In the genomic region with DNA sequence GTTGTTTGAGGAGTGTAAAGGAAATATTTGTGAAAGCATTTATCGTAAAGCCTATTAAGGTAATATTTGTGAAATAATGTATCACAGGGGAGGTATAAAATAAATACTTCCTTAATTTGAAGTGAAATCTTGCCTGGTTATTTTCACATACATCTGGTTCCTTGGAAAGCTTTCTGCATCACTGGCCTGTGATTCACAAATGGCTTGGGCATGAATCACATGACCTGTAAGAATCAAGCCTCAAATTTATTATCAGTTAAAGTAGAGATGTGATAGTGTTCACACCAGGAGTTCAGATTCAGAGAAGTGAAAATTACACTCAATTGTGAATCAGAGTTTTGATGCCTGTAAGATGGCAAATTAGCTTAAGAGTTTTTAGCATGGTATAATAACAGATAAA, we compare ENCODE assay signal across 17 cellular contexts.
DNase-seq lines count a peak whose midpoint lies in the region; ATAC-seq and TF ChIP-seq lines count a peak whose summit lies in the region.
"Had no signal": no experiment of that assay in that cellular context is flagged by ENCODE, and none has a peak within 500 bp of the region (broad histone marks: within the 10 kb centered on the region; RNA-seq: fewer than 3 reads in every experiment).

No MANE protein-coding gene starts in this region.

- H3K9me3 ChIP-seq in IMR-90 (ENCODE audit: control insufficient read depth, insufficient read depth, low read length) = no peaks in the 10 kb centered on the region
- no peaks in the 10 kb centered on the region for H3K9me3 ChIP-seq in muscle layer of duodenum (ENCODE audit: control insufficient read depth in 1 of 2, low read length in 2 of 2)
- H3K9me3 ChIP-seq: BLaER1 treated with 17β-estradiol and CSF1 and Interleukin-3, amounts not matched to agents 10 nM and 100 nM; upper lobe of left lung had no signal

- H3K4ac ChIP-seq in IMR-90 (ENCODE audit: low read depth, low read length) = no peak overlapping the region

- no peak overlapping the region for H2AK5ac ChIP-seq in IMR-90 (ENCODE audit: low read depth, low read length)

- peak overlapping the region; percentile 20 for H2BK5ac ChIP-seq in IMR-90 (ENCODE audit: low read depth, low read length, poor library complexity, severe bottlenecking)

- TF ChIP-seq POLR2A in IMR-90 (IDR thresholded peaks at IDR 0.05; ENCODE audit: low read depth, low read length) = no peak

- H2AFZ ChIP-seq in IMR-90 (replicated peaks; ENCODE audit: low read length, poor library complexity) = no peak overlapping the region

- H3K79me1 ChIP-seq in IMR-90 (ENCODE audit: low read depth in 1 of 2, low read length in 2 of 2) = no peaks in the 10 kb centered on the region

- no peak overlapping the region for H3K23ac ChIP-seq in IMR-90 (ENCODE audit: low read depth, low read length)

- H3K27me3 ChIP-seq in IMR-90 (ENCODE audit: control insufficient read depth, insufficient read depth, low read length) (no peaks in the 10 kb centered on the region), muscle layer of duodenum (ENCODE audit: low read depth, low read length) (no peaks in the 10 kb centered on the region)
- H3K27me3 ChIP-seq: BLaER1 treated with 17β-estradiol and CSF1 and Interleukin-3, amounts not matched to agents 10 nM and 100 nM; upper lobe of left lung had no signal

- DNase-seq in AG20443 (ENCODE audit: low spot score) = peak; percentile 10
- DNase-seq in IMR-90 = peak; percentile 83
- DNase-seq in cardiac fibroblast (ENCODE audit: low read depth in 2 of 2) = peak; percentile 37 to 73
- DNase-seq in NCI-H2196 (lab: John Stamatoyannopoulos, UW; ENCODE audit: unreplicated experiment) = no peak
- no peak for DNase-seq in cerebellar cortex (ENCODE audit: low spot score)
- DNase-seq: activated CD8-positive, alpha-beta memory T cell treated with anti-CD3 and anti-CD28 coated beads, Interleukin-2, amount 50 U/mL, for 4 hours; NCI-H1436; NCI-H524; stimulated activated CD4-positive, alpha-beta T cell treated with anti-CD3 and anti-CD28 coated beads, Interleukin-2, amount 100 ng/mL, for 48 hours; upper lobe of left lung had no signal

- TF ChIP-seq CTCF in IMR-90 (conservative IDR thresholded peaks at IDR 0.05; ENCODE audit: low read depth, low read length) (no peak), cardiac fibroblast (IDR thresholded peaks at IDR 0.05; ENCODE audit: low read depth, low read length) (no peak)

- in situ Hi-C loops in IMR-90 (cut with MboI; ENCODE audit: low sequenced_read_pairs) = no loop called here

- peak; percentile 66 for ATAC-seq in IMR-90 (ENCODE audit: low read depth)
- ATAC-seq in HG02763 (IDR thresholded peaks at IDR 0.05; ENCODE audit: unreplicated experiment) = no peak
- no peak for ATAC-seq in GM19023 (IDR thresholded peaks at IDR 0.05; ENCODE audit: unreplicated experiment)
- ATAC-seq: activated CD4-positive, CD25-positive, alpha-beta regulatory T cell treated with anti-CD3 and anti-CD28 coated beads, Interleukin-2, amount 50 U/mL, for 24 hours; activated naive CD4-positive, alpha-beta T cell treated with anti-CD3 and anti-CD28 coated beads, Interleukin-2, amount 50 U/mL, for 72 hours had no signal

- no TSS peak for BruUV-seq in IMR-90 (replicated peaks; lab: Mats Ljungman, UMichigan)

- POLR2A ChIA-PET in IMR-90 (lab: Charles Lee; ENCODE audit: unreplicated experiment) = no interaction called here

- no peak overlapping the region for H4K5ac ChIP-seq in IMR-90 (ENCODE audit: low read depth, low read length)

- CTCF ChIA-PET in IMR-90 (lab: Yijun Ruan, JAX) = no interaction called here

- H3K9me1 ChIP-seq in IMR-90 (ENCODE audit: insufficient read depth, low read length) = no peaks in the 10 kb centered on the region

- no peak overlapping the region for H3K18ac ChIP-seq in IMR-90 (ENCODE audit: low read depth, low read length)

- intact Hi-C loops in IMR-90 (cut with micrococcal nuclease) = no loop called here

- no peak for TF ChIP-seq RAD21 in IMR-90 (IDR thresholded peaks at IDR 0.05; ENCODE audit: low read length)

- H2BK120ac ChIP-seq in IMR-90 (ENCODE audit: low read depth, low read length) = no peak overlapping the region

- dilution Hi-C loops in IMR-90 (cut with HindIII; ENCODE audit: low sequenced_read_pairs, unreplicated experiment) = no loop called here

- no peak overlapping the region for H2BK15ac ChIP-seq in IMR-90 (ENCODE audit: low read depth, low read length)

- WGBS in IMR-90 (ENCODE audit: extremely low coverage in 2 of 2, insufficient read length in 1 of 2), 2 experiments = no CpG with 5 or more reads among the region's 1 CpG

- no peaks in the 10 kb centered on the region for H3K36me3 ChIP-seq in IMR-90 (ENCODE audit: control insufficient read depth, insufficient read depth, low read length)
- no peaks in the 10 kb centered on the region for H3K36me3 ChIP-seq in muscle layer of duodenum (ENCODE audit: control insufficient read depth in 1 of 2, insufficient read depth in 2 of 2, low read length in 2 of 2)
- H3K36me3 ChIP-seq: BLaER1 treated with 17β-estradiol and CSF1 and Interleukin-3, amounts not matched to agents 10 nM and 100 nM; upper lobe of left lung had no signal

- no peak overlapping the region for H3K4me2 ChIP-seq in IMR-90 (ENCODE audit: low read depth, low read length)
- H3K4me2 ChIP-seq: BLaER1 treated with 17β-estradiol and CSF1 and Interleukin-3, amounts not matched to agents 10 nM and 100 nM had no signal

- 0 out of 2 replicates have a peak, but pooled peaks cover 2% of the 10 kb centered on the region for H3K4me1 ChIP-seq in IMR-90 (ENCODE audit: control insufficient read depth, insufficient read depth, low read length)
- H3K4me1 ChIP-seq in muscle layer of duodenum (ENCODE audit: control insufficient read depth in 1 of 2, insufficient read depth in 2 of 2, low read length in 2 of 2) = peaks cover 0 to 6% of the 10 kb centered on the region in 2 donors
- H3K4me1 ChIP-seq: BLaER1 treated with 17β-estradiol and CSF1 and Interleukin-3, amounts not matched to agents 10 nM and 100 nM; upper lobe of left lung had no signal

- H4K91ac ChIP-seq in IMR-90 (ENCODE audit: insufficient read depth, low read depth, low read length) = no peak overlapping the region

- H4K20me1 ChIP-seq in IMR-90 (ENCODE audit: insufficient read depth, low read length) = no peaks in the 10 kb centered on the region
- H4K20me1 ChIP-seq: BLaER1 treated with 17β-estradiol and CSF1 and Interleukin-3, amounts not matched to agents 10 nM and 100 nM had no signal

- no peak overlapping the region for H3K27ac ChIP-seq in IMR-90 (ENCODE audit: insufficient read depth, low read length)
- H3K27ac ChIP-seq in muscle layer of duodenum (ENCODE audit: low read length) = peak overlapping the region; percentile 6
- H3K27ac ChIP-seq: BLaER1 treated with 17β-estradiol and CSF1 and Interleukin-3, amounts not matched to agents 10 nM and 100 nM; RWPE1; upper lobe of left lung had no signal

- H3K4me3 ChIP-seq in IMR-90 (ENCODE audit: insufficient read depth, low read depth, low read length) = no peak overlapping the region
- no peak overlapping the region for H3K4me3 ChIP-seq in cardiac fibroblast (replicated peaks in 1 of 2; ENCODE audit: low read depth in 2 of 2, low read length in 2 of 2)
- H3K4me3 ChIP-seq in muscle layer of duodenum (ENCODE audit: low read depth in 1 of 2, low read length in 2 of 2) = no peak overlapping the region
- H3K4me3 ChIP-seq: BLaER1 treated with 17β-estradiol and CSF1 and Interleukin-3, amounts not matched to agents 10 nM and 100 nM; upper lobe of left lung had no signal

- H2AK9ac ChIP-seq in IMR-90 (replicated peaks; ENCODE audit: low read depth, low read length, poor library complexity) = no peak overlapping the region

- H3K14ac ChIP-seq in IMR-90 (replicated peaks; ENCODE audit: low read depth, low read length) = no peak overlapping the region

- H2BK20ac ChIP-seq in IMR-90 (ENCODE audit: low read depth, low read length) = no peak overlapping the region

- H3K9ac ChIP-seq in IMR-90 (ENCODE audit: low read depth, low read length) = no peak overlapping the region
- H3K9ac ChIP-seq: BLaER1 treated with 17β-estradiol and CSF1 and Interleukin-3, amounts not matched to agents 10 nM and 100 nM had no signal

- H3K56ac ChIP-seq in IMR-90 (ENCODE audit: extremely low read depth, insufficient read depth, low read length) = no peak overlapping the region

- no peak overlapping the region for H4K8ac ChIP-seq in IMR-90 (ENCODE audit: low read depth in 2 of 2, low read length in 2 of 2)

TF ChIP-seq in IMR-90, 13 proteins besides CTCF, POLR2A, EP300 and RAD21:
- TF ChIP-seq BHLHE40 (IDR thresholded peaks at IDR 0.05; ENCODE audit: low read depth, low read length) (no peak), RFX5 (IDR thresholded peaks at IDR 0.05; ENCODE audit: low read depth, low read length) (no peak), FOS (IDR thresholded peaks at IDR 0.05; ENCODE audit: low read depth, low read length) (peak; percentile 51; the same call in 1 of the 2 replicates)
- TF ChIP-seq, protein P1, sequence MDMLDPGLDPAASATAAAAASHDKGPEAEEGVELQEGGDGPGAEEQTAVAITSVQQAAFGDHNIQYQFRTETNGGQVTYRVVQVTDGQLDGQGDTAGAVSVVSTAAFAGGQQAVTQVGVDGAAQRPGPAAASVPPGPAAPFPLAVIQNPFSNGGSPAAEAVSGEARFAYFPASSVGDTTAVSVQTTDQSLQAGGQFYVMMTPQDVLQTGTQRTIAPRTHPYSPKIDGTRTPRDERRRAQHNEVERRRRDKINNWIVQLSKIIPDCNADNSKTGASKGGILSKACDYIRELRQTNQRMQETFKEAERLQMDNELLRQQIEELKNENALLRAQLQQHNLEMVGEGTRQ (IDR thresholded peaks at IDR 0.05; ENCODE audit: low read depth, low read length) = peak; percentile 43; the same call in 1 of the 2 replicates

Comparison
In these comparisons a context has a peak if more than half of its experiments do, and no peak if none do; other contexts are left out.
1. DNase-seq: peak in AG20443 (single experiment), IMR-90 (single experiment) and cardiac fibroblast (2 of 2); none in NCI-H2196 (single experiment) and cerebellar cortex (single experiment).